In genomic region chr12:112543666-112544185, GRCh38 we compare ENCODE assay signal across 20 cellular contexts.
"Had no signal": no experiment of that assay in that cellular context is flagged by ENCODE, and none has a peak within 500 bp of the region (broad histone marks: within the 10 kb centered on the region; RNA-seq: fewer than 3 reads in every experiment).

No MANE protein-coding gene starts in this region.

- H3K27ac ChIP-seq: breast epithelium, colonic mucosa, esophagus muscularis mucosa, prostate gland, right atrium auricular region, spleen had no signal

- H3K4me1 ChIP-seq: breast epithelium, colonic mucosa, esophagus muscularis mucosa, prostate gland, right atrium auricular region, spleen had no signal

- H3K36me3 ChIP-seq: breast epithelium, colonic mucosa, esophagus muscularis mucosa, prostate gland, right atrium auricular region, spleen had no signal

- H3K9me3 ChIP-seq: breast epithelium, colonic mucosa, esophagus muscularis mucosa, prostate gland, right atrium auricular region, spleen had no signal

- ATAC-seq: activated T-cell treated with anti-CD3 and anti-CD28 coated beads, Interleukin-2, amount 50 U/mL, for 4 hours; left colon; naive thymus-derived CD8-positive, alpha-beta T cell; T-helper 17 cell had no signal

- DNase-seq: activated CD4-positive, alpha-beta T cell treated with anti-CD3 and anti-CD28 coated beads for 4 hours; activated CD4-positive, alpha-beta T cell treated with anti-CD3 and anti-CD28 coated beads, Interleukin-2, amount 50 U/mL, for 48 hours; activated CD4-positive, CD25-positive, alpha-beta regulatory T cell; activated CD8-positive, alpha-beta memory T cell treated with anti-CD3 and anti-CD28 coated beads, Interleukin-2, amount 50 U/mL, for 48 hours; activated naive CD4-positive, alpha-beta T cell; activated naive CD8-positive, alpha-beta T cell treated with anti-CD3 and anti-CD28 coated beads for 36 hours; activated T-cell treated with anti-CD3 and anti-CD28 coated beads, Interleukin-2, amount 50 U/mL, for 4 hours; colonic mucosa; left colon; mesendoderm; naive thymus-derived CD8-positive, alpha-beta T cell; spleen; stimulated activated CD4-positive, alpha-beta T cell treated with anti-CD3 and anti-CD28 coated beads, Interleukin-4, amount 100 ng/mL, for 1 hour; stimulated activated naive CD4-positive, alpha-beta T cell treated with Interleukin-2 at 50 U/mL for 16 hours; T-helper 17 cell had no signal

- H3K4me3 ChIP-seq: breast epithelium, colonic mucosa, dorsolateral prefrontal cortex, esophagus muscularis mucosa, prostate gland, right atrium auricular region, spleen had no signal

- H3K27me3 ChIP-seq: breast epithelium, colonic mucosa, dorsolateral prefrontal cortex, right atrium auricular region had no signal
